Comparison of ENCODE assay signal across 18 cellular contexts in genomic region chr3:5295191-5295690, GRCh38.
DNase-seq lines count a peak whose midpoint lies in the region; ATAC-seq, FAIRE-seq and TF ChIP-seq lines count a peak whose summit lies in the region.
"Had no signal": no experiment of that assay in that cellular context is flagged by ENCODE, and none has a peak within 500 bp of the region (broad histone marks: within the 10 kb centered on the region; RNA-seq: fewer than 3 reads in every experiment).

No MANE protein-coding gene starts in this region.

- H3K27me3 Mint-ChIP-seq in MCF 10A (ENCODE audit: insufficient read depth, unreplicated experiment) (no peaks in the 10 kb centered on the region), astrocyte (ENCODE audit: low read depth, unreplicated experiment) (no peaks in the 10 kb centered on the region)

- TF ChIP-seq RAD21 in neural cell (conservative IDR thresholded peaks at IDR 0.05), result no peak

- CTCF ChIA-PET in mammary epithelial cell (lab: Charles Lee; ENCODE audit: low non-redundant PET), result no interaction called here
- CTCF ChIA-PET in MCF 10A (lab: Yijun Ruan, JAX), result interaction anchor here (0.8 kb wide), 1 partner anchor 10 kb away, joined by 5 read pairs; no protein-coding TSS in a partner anchor

- WGBS in mammary epithelial cell (ENCODE audit: low coverage, missing lambda C conversion rate), result 38% methylated on average over 1 of the region's 1 CpG

- H3K4me3 ChIP-seq in mammary epithelial cell (replicated peaks in 1 of 3; ENCODE audit: insufficient read depth in 1 of 3, low read depth in 2 of 3, low read length in 3 of 3) (no peak overlapping the region), astrocyte (ENCODE audit: insufficient read depth, low read depth, low read length) (no peak overlapping the region), neural cell (ENCODE audit: low read length) (no peak overlapping the region)
- H3K4me3 ChIP-seq: BLaER1, GM12878 had no signal

- H3K9me2 ChIP-seq in neural cell (ENCODE audit: insufficient read depth, low read length), result no peaks in the 10 kb centered on the region

- H3K27ac ChIP-seq in mammary epithelial cell (ENCODE audit: insufficient read depth, low read depth, low read length), result no peak overlapping the region
- H3K27ac ChIP-seq in astrocyte (ENCODE audit: low read depth, low read length), result peak overlapping the region; percentile 75
- peak overlapping the region; percentile 11 for H3K27ac ChIP-seq in neural cell (ENCODE audit: low read length)
- H3K27ac ChIP-seq: BLaER1 had no signal

- no peak overlapping the region for H3K4me2 ChIP-seq in mammary epithelial cell (ENCODE audit: insufficient read depth, low read depth, low read length)
- no peak overlapping the region for H3K4me2 ChIP-seq in astrocyte (ENCODE audit: low read length)
- no peak overlapping the region for H3K4me2 ChIP-seq in neural cell (ENCODE audit: low read length)
- H3K4me2 ChIP-seq: BLaER1 had no signal

- H4K20me1 ChIP-seq in mammary epithelial cell (ENCODE audit: insufficient read depth, low read length) (no peaks in the 10 kb centered on the region), astrocyte (ENCODE audit: insufficient read depth, low read length) (no peaks in the 10 kb centered on the region), neural cell (ENCODE audit: insufficient read depth) (no peaks in the 10 kb centered on the region)
- H4K20me1 ChIP-seq: BLaER1 had no signal

- H3K27ac Mint-ChIP-seq in MCF 10A (ENCODE audit: low read depth, unreplicated experiment), result no peak overlapping the region
- H3K27ac Mint-ChIP-seq in astrocyte (ENCODE audit: unreplicated experiment), result peak overlapping the region; percentile 88
- H3K27ac Mint-ChIP-seq: CD14-positive monocyte; CD4-positive, alpha-beta memory T cell; H9 had no signal

- no TSS peak for BruUV-seq in mammary epithelial cell (replicated peaks; lab: Mats Ljungman, UMichigan)
- no TSS peak for BruUV-seq in MCF 10A (replicated peaks; lab: Mats Ljungman, UMichigan)

- POLR2A ChIA-PET in MCF 10A (lab: Yijun Ruan, JAX), result interaction anchor here (0.7 kb wide), 1 partner anchor 92 kb away, joined by 3 read pairs; no protein-coding TSS in a partner anchor

- no peak overlapping the region for H3K4me3 Mint-ChIP-seq in MCF 10A (ENCODE audit: unreplicated experiment)
- H3K4me3 Mint-ChIP-seq in astrocyte (ENCODE audit: unreplicated experiment), result no peak overlapping the region
- H3K4me3 Mint-ChIP-seq: CD14-positive monocyte; CD4-positive, alpha-beta memory T cell; H9 had no signal

- intact Hi-C loops in mammary epithelial cell (cut with micrococcal nuclease) (no loop called here), MCF 10A (cut with micrococcal nuclease) (no loop called here)

- no peaks in the 10 kb centered on the region for H3K79me2 ChIP-seq in mammary epithelial cell (ENCODE audit: insufficient read depth, low read length)
- H3K79me2 ChIP-seq in astrocyte (ENCODE audit: insufficient read depth, low read length), result no peaks in the 10 kb centered on the region
- no peaks in the 10 kb centered on the region for H3K79me2 ChIP-seq in neural cell (replicated peaks; ENCODE audit: insufficient read depth, low read length)

- in situ Hi-C loops in mammary epithelial cell (cut with MboI; ENCODE audit: low sequenced_read_pairs in 2 of 2), result no loop called here

- H3F3A ChIP-seq in neural cell (ENCODE audit: insufficient read depth, low read length, poor library complexity, severe bottlenecking), result no peaks in the 10 kb centered on the region

- peaks cover 8% of the 10 kb centered on the region for H3K9me3 Mint-ChIP-seq in MCF 10A (ENCODE audit: unreplicated experiment)
- no peaks in the 10 kb centered on the region for H3K9me3 Mint-ChIP-seq in astrocyte (ENCODE audit: unreplicated experiment)
- H3K9me3 Mint-ChIP-seq: CD4-positive, alpha-beta memory T cell; H9 had no signal

- no peak for ATAC-seq in GM19328 (IDR thresholded peaks at IDR 0.05; ENCODE audit: unreplicated experiment)
- ATAC-seq: GM12878 had no signal

- peak; percentile 47 for TF ChIP-seq EP300 in neural cell (conservative IDR thresholded peaks at IDR 0.05; ENCODE audit: poor library complexity, severe bottlenecking)

- H3K9ac ChIP-seq in mammary epithelial cell (ENCODE audit: insufficient read depth, low read length) (no peak overlapping the region), astrocyte (ENCODE audit: low read length) (peak overlapping the region; percentile 45), neural cell (ENCODE audit: low read length) (no peak overlapping the region)
- H3K9ac ChIP-seq: BLaER1 had no signal

- peak; percentile 18 for DNase-seq in mammary epithelial cell
- no peak for DNase-seq in MCF 10A (ENCODE audit: unreplicated experiment)
- no peak for DNase-seq in astrocyte (ENCODE audit: low read depth)
- DNase-seq in NCI-H2107 (lab: John Stamatoyannopoulos, UW), result no peak
- DNase-seq in central memory CD4-positive, alpha-beta T cell, result no peak
- DNase-seq: 8988T; CD4-positive, alpha-beta memory T cell; DMS79 treated with DMSO at 0.1 percent for 48 hours; EL; H9; IMR-90 had no signal

- no peaks in the 10 kb centered on the region for H3K9me3 ChIP-seq in mammary epithelial cell (replicated peaks; ENCODE audit: insufficient read depth, low read length)
- H3K9me3 ChIP-seq in astrocyte (ENCODE audit: insufficient read depth, low read depth, low read length), result no peaks in the 10 kb centered on the region
- H3K9me3 ChIP-seq in neural cell (ENCODE audit: low read length), result no peaks in the 10 kb centered on the region
- H3K9me3 ChIP-seq: BLaER1 had no signal

- TF ChIP-seq CTCF in mammary epithelial cell (conservative IDR thresholded peaks at IDR 0.05 in 1 of 2, IDR thresholded peaks at IDR 0.05 in 1 of 2; ENCODE audit: extremely low read depth in 1 of 2, insufficient read depth in 1 of 2, low read depth in 1 of 2, low read length in 2 of 2) (no peak), MCF 10A (IDR thresholded peaks at IDR 0.05; ENCODE audit: unreplicated experiment) (no peak), astrocyte (IDR thresholded peaks at IDR 0.05; ENCODE audit: insufficient read depth, low read depth, low read length) (no peak), neural cell (IDR thresholded peaks at IDR 0.05; ENCODE audit: poor library complexity, severe bottlenecking) (no peak)

- H3K4me1 Mint-ChIP-seq in MCF 10A (ENCODE audit: insufficient read depth, unreplicated experiment) (peaks cover 17% of the 10 kb centered on the region), astrocyte (ENCODE audit: low read depth, unreplicated experiment) (peaks cover 12% of the 10 kb centered on the region)

- dilution Hi-C loops in mammary epithelial cell (cut with HindIII; ENCODE audit: low sequenced_read_pairs), result no loop called here

- H3K4me1 ChIP-seq in mammary epithelial cell (ENCODE audit: insufficient read depth, low read length) (no peaks in the 10 kb centered on the region), astrocyte (ENCODE audit: insufficient read depth, low read length) (peaks cover 3% of the 10 kb centered on the region)
- H3K4me1 ChIP-seq: BLaER1 had no signal

- H3K27me3 ChIP-seq in mammary epithelial cell (ENCODE audit: insufficient read depth, low read length) (no peaks in the 10 kb centered on the region), astrocyte (ENCODE audit: insufficient read depth, low read length) (no peaks in the 10 kb centered on the region), neural cell (ENCODE audit: insufficient read depth, low read depth, low read length) (no peaks in the 10 kb centered on the region)
- H3K27me3 ChIP-seq: BLaER1 had no signal

- FAIRE-seq in astrocyte (lab: Jason Lieb, UNC), result peak; percentile 32
- FAIRE-seq: GM12878, H1, HTR-8/SVneo had no signal

- H3K36me3 Mint-ChIP-seq in MCF 10A (ENCODE audit: insufficient read depth, unreplicated experiment) (no peaks in the 10 kb centered on the region), astrocyte (ENCODE audit: low read depth, unreplicated experiment) (no peaks in the 10 kb centered on the region)
- H3K36me3 Mint-ChIP-seq: CD14-positive monocyte; CD4-positive, alpha-beta memory T cell had no signal

- H3K36me3 ChIP-seq in mammary epithelial cell (ENCODE audit: insufficient read depth, low read length) (no peaks in the 10 kb centered on the region), astrocyte (ENCODE audit: insufficient read depth, low read length) (no peaks in the 10 kb centered on the region), neural cell (ENCODE audit: insufficient read depth, low read length) (no peaks in the 10 kb centered on the region)
- H3K36me3 ChIP-seq: BLaER1 had no signal

- H2AFZ ChIP-seq in mammary epithelial cell (ENCODE audit: low read depth, low read length) (no peak overlapping the region), astrocyte (ENCODE audit: low read depth, low read length) (no peak overlapping the region), neural cell (ENCODE audit: low read depth, low read length) (no peak overlapping the region)

TF ChIP-seq in neural cell, 6 proteins besides CTCF, POLR2A, EP300 and RAD21:
- TF ChIP-seq MXI1 (conservative IDR thresholded peaks at IDR 0.05; ENCODE audit: poor library complexity, severe bottlenecking) (no peak), POLR2AphosphoS5 (IDR thresholded peaks at IDR 0.05) (no peak), REST (IDR thresholded peaks at IDR 0.05; ENCODE audit: borderline replicate concordance) (peak; percentile 94), TAF1 (IDR thresholded peaks at IDR 0.05; ENCODE audit: low read depth) (no peak), EZH2 (IDR thresholded peaks at IDR 0.05; ENCODE audit: borderline replicate concordance, insufficient read depth, low read length, poor library complexity, severe bottlenecking) (no peak)
